Comparison of ENCODE assay signal across 8 cellular contexts in the genomic region with DNA sequence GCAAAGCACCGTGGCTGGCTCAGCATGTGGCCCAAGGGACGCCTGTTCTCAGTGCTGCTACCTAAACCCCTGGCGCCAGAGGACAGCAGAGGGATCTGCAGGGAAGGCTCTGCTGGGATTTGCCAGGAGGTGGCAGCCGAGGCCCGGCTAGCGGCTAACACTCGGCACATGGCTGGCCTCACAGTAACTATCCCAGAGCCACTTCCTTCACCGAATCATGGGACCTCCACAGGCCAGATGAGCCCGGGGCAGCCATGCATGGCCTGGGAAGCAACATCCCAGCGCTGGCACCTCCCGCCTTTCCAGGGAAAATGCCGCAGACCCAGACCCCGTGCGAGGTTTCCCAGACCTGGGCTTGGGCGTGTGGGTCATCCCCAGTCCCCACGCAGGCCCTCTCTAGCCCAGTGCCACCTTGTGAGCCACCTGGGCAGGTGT. TPM values are rescaled to one million over a fixed set of nuclear protein-coding genes. Genes with fewer than 3 reads are reported as not detected.
DNase-seq lines count a peak whose midpoint lies in the region; ATAC-seq, FAIRE-seq and TF ChIP-seq lines count a peak whose summit lies in the region.

No MANE protein-coding gene starts in this region.

- TF ChIP-seq POLR2A in GM12878 (IDR thresholded peaks at IDR 0.05; ENCODE audit: low read depth, low read length), result no peak

- no peaks in the 10 kb centered on the region for H3K36me3 ChIP-seq in GM12878 (ENCODE audit: control insufficient read depth in 2 of 2, insufficient read depth in 2 of 2, low read length in 1 of 2)
- H3K36me3 ChIP-seq in small intestine (ENCODE audit: control insufficient read depth in 2 of 2, insufficient read depth in 2 of 2, low read length in 2 of 2), result no peaks in the 10 kb centered on the region

- peak; percentile 75 for TF ChIP-seq RAD21 in GM12878 (IDR thresholded peaks at IDR 0.05; ENCODE audit: insufficient read depth, low read depth, low read length)

- H3K4me1 ChIP-seq in GM12878 (ENCODE audit: control insufficient read depth, insufficient read depth, low read length), result no peaks in the 10 kb centered on the region
- H3K4me1 ChIP-seq in small intestine (ENCODE audit: control insufficient read depth in 2 of 2, insufficient read depth in 1 of 2, low read depth in 1 of 2, low read length in 1 of 2), result no peaks in the 10 kb centered on the region

- H3K9me3 Mint-ChIP-seq in T-helper 2 cell treated with Interferon-gamma antibody and Interleukin-4, amounts not matched to agents 5 μg/mL and 100 μg/mL, for 36 hours, result peaks cover 4% of the 10 kb centered on the region

- TF ChIP-seq EP300 in GM12878 (IDR thresholded peaks at IDR 0.05; ENCODE audit: borderline replicate concordance in 1 of 2, control insufficient read depth in 1 of 2, low read depth in 2 of 2, low read length in 2 of 2), result no peak

- FAIRE-seq in GM12878 (lab: Jason Lieb, UNC) (no peak), small intestine (lab: Jason Lieb, UNC) (no peak)

- H3K27me3 Mint-ChIP-seq in T-helper 2 cell treated with Interferon-gamma antibody and Interleukin-4, amounts not matched to agents 5 μg/mL and 100 μg/mL, for 36 hours (ENCODE audit: low read depth), result no peaks in the 10 kb centered on the region

- no peaks in the 10 kb centered on the region for H4K20me1 ChIP-seq in GM12878 (ENCODE audit: control insufficient read depth, insufficient read depth)

- RAD21 ChIA-PET in GM12878 (lab: Charles Lee; ENCODE audit: unreplicated experiment), result no interaction called here

- 0 out of 2 replicates have a peak overlapping the region, but pooled peaks have one; percentile 11 for H2AFZ ChIP-seq in GM12878 (ENCODE audit: control insufficient read depth, low read depth, low read length)

- H3K4me3 ChIP-seq in GM12878, result no peak overlapping the region
- H3K4me3 ChIP-seq in small intestine (ENCODE audit: low read depth in 1 of 2, low read length in 2 of 2), result no peak overlapping the region

- WGBS in GM12878 (ENCODE audit: insufficient coverage, insufficient replicate concordance, low lambda C conversion rate, missing lambda C conversion rate), result 68% methylated on average over 12 of the region's 16 CpGs
- 35 to 44% (median 37%) methylated on average over 14 to 16 of the region's 16 CpGs for WGBS in small intestine, 3 donors

- H3K4me1 Mint-ChIP-seq in T-helper 2 cell treated with Interferon-gamma antibody and Interleukin-4, amounts not matched to agents 5 μg/mL and 100 μg/mL, for 36 hours (ENCODE audit: low read depth), result peaks cover 5% of the 10 kb centered on the region

- intact Hi-C loops in GM12878 (cut with micrococcal nuclease; ENCODE audit: unreplicated experiment), result loop anchor here (1.0 kb wide), 4 partner anchors 129 to 414 kb away; no protein-coding TSS in a partner anchor

- no peak overlapping the region for H3K9ac ChIP-seq in GM12878 (ENCODE audit: control insufficient read depth, insufficient read depth, low read length)

- peak; percentile 79 to 96 (median 91); a peak in 5 of 6 replicates for TF ChIP-seq CTCF in GM12878 (IDR thresholded peaks at IDR 0.05 in 2 of 3, conservative IDR thresholded peaks at IDR 0.05 in 1 of 3; ENCODE audit: control insufficient read depth in 2 of 3, extremely low read depth in 1 of 3, insufficient read depth in 1 of 3, low read depth in 3 of 3, low read length in 3 of 3)

- H3K27ac Mint-ChIP-seq in T-helper 2 cell treated with Interferon-gamma antibody and Interleukin-4, amounts not matched to agents 5 μg/mL and 100 μg/mL, for 36 hours, result no peak overlapping the region

- no peak overlapping the region for H3K4me2 ChIP-seq in GM12878 (ENCODE audit: control insufficient read depth, insufficient read depth)

- in situ Hi-C loops in GM12878 (cut with MboI), result loop anchor here (5.0 to 10.0 kb wide), 3 partner anchors 124 to 412 kb away; no protein-coding TSS in a partner anchor

- H3K27me3 ChIP-seq in GM12878 (replicated peaks in 1 of 2; ENCODE audit: control insufficient read depth in 2 of 2, insufficient read depth in 2 of 2, low read length in 1 of 2) (no peaks in the 10 kb centered on the region), small intestine (ENCODE audit: control insufficient read depth in 2 of 2, insufficient read depth in 2 of 2, low read length in 2 of 2) (no peaks in the 10 kb centered on the region)

- POLR2A ChIA-PET in GM12878 (lab: Charles Lee), result no interaction called here

- ATAC-seq in GM19463 (IDR thresholded peaks at IDR 0.05; ENCODE audit: unreplicated experiment) (peak; percentile 92), GM12878 (peak; percentile 99)

- H3K36me3 Mint-ChIP-seq in T-helper 2 cell treated with Interferon-gamma antibody and Interleukin-4, amounts not matched to agents 5 μg/mL and 100 μg/mL, for 36 hours (ENCODE audit: low read depth), result no peaks in the 10 kb centered on the region

- BruUV-seq in GM12878 (replicated peaks; lab: Mats Ljungman, UMichigan), result no TSS peak

- H3K9me3 ChIP-seq in GM12878 (replicated peaks; ENCODE audit: control insufficient read depth, insufficient read depth, low read length) (no peaks in the 10 kb centered on the region; the same call in 2 of the 3 replicates), small intestine (ENCODE audit: control insufficient read depth, low read depth) (no peaks in the 10 kb centered on the region)

- CTCF ChIA-PET in GM12878 (lab: Yijun Ruan, JAX), result no interaction called here

- SMC1A ChIA-PET in GM12878 (lab: Charles Lee; ENCODE audit: uncharacterized antibody, unreplicated experiment), result no interaction called here

- no peaks in the 10 kb centered on the region for H3K79me2 ChIP-seq in GM12878 (ENCODE audit: control insufficient read depth, insufficient read depth, low read length)

- DNase-seq in CMK (ENCODE audit: low read depth) (peak; percentile 68), HuH-7.5 (ENCODE audit: low spot score) (peak; percentile 90), GM12878 (ENCODE audit: low read depth, low spot score) (peak; percentile 8), hippocampal formation (lab: John Stamatoyannopoulos, UW) (peak; percentile 59 to 70), small intestine (peak; percentile 70), NCI-H2029 (lab: John Stamatoyannopoulos, UW) (no peak)
- DNase-seq in T-helper 2 cell treated with Interferon-gamma antibody and Interleukin-4, amounts not matched to agents 5 μg/mL and 100 μg/mL, for 36 hours (ENCODE audit: low spot score), result peak; percentile 63

- H3K27ac ChIP-seq in GM12878 (ENCODE audit: control insufficient read depth, insufficient read depth), result no peak overlapping the region
- H3K27ac ChIP-seq in small intestine (ENCODE audit: low read depth in 1 of 2, low read length in 1 of 2), result no peak overlapping the region

- H3K4me3 Mint-ChIP-seq in T-helper 2 cell treated with Interferon-gamma antibody and Interleukin-4, amounts not matched to agents 5 μg/mL and 100 μg/mL, for 36 hours, result no peak overlapping the region

TF ChIP-seq in GM12878, 131 proteins besides CTCF, POLR2A, EP300 and RAD21 (continues in another document):
- no peak for TF ChIP-seq POLR2AphosphoS2 (IDR thresholded peaks at IDR 0.05; ENCODE audit: low read depth, low read length)
- 0 out of 2 replicates have a peak, but pooled peaks have one; percentile 24 for TF ChIP-seq IKZF1 (conservative IDR thresholded peaks at IDR 0.05)
- TF ChIP-seq, protein P1, sequence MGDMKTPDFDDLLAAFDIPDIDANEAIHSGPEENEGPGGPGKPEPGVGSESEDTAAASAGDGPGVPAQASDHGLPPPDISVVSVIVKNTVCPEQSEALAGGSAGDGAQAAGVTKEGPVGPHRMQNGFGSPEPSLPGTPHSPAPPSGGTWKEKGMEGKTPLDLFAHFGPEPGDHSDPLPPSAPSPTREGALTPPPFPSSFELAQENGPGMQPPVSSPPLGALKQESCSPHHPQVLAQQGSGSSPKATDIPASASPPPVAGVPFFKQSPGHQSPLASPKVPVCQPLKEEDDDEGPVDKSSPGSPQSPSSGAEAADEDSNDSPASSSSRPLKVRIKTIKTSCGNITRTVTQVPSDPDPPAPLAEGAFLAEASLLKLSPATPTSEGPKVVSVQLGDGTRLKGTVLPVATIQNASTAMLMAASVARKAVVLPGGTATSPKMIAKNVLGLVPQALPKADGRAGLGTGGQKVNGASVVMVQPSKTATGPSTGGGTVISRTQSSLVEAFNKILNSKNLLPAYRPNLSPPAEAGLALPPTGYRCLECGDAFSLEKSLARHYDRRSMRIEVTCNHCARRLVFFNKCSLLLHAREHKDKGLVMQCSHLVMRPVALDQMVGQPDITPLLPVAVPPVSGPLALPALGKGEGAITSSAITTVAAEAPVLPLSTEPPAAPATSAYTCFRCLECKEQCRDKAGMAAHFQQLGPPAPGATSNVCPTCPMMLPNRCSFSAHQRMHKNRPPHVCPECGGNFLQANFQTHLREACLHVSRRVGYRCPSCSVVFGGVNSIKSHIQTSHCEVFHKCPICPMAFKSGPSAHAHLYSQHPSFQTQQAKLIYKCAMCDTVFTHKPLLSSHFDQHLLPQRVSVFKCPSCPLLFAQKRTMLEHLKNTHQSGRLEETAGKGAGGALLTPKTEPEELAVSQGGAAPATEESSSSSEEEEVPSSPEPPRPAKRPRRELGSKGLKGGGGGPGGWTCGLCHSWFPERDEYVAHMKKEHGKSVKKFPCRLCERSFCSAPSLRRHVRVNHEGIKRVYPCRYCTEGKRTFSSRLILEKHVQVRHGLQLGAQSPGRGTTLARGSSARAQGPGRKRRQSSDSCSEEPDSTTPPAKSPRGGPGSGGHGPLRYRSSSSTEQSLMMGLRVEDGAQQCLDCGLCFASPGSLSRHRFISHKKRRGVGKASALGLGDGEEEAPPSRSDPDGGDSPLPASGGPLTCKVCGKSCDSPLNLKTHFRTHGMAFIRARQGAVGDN (IDR thresholded peaks at IDR 0.05), result no peak
- no peak for TF ChIP-seq ZNF207 (IDR thresholded peaks at IDR 0.05; ENCODE audit: borderline replicate concordance)
- no peak for TF ChIP-seq STAT3 (IDR thresholded peaks at IDR 0.05; ENCODE audit: low read depth, low read length)
- no peak for TF ChIP-seq HDAC2 (IDR thresholded peaks at IDR 0.05)

RNA-seq across cellular contexts. Expression of gene DPYSL4, which starts 36.4 kb away (rescaled TPM):
- total RNA-seq in GM12878 (2013; cell fraction: nucleolus; rRNA removed), result not detected in 2 replicates
- not detected in 2 replicates for total RNA-seq in GM12878 (2014; rRNA removed)
- not detected in 2 replicates for total RNA-seq in GM12878 (2014; rRNA removed; fragmentation: Illumina TruSeq; extraction: Trizol)
- total RNA-seq in GM12878 (2021), result 0.16 and 0.21 TPM in 2 replicates
- polyA plus RNA-seq in GM12878 (2011; ENCODE audit: low read depth), result 0.46 TPM
- not detected in 2 replicates for polyA plus RNA-seq in GM12878 (2011; rRNA removed)
- not detected in 2 replicates for polyA plus RNA-seq in GM12878 (2011; cell fraction: cytosol; rRNA removed)
- polyA plus RNA-seq in GM12878 (2011; cell fraction: nucleus; rRNA removed), result not detected in 2 replicates
- 1.1 and 2.0 TPM in 2 replicates for polyA plus RNA-seq in GM12878 (2012)
- polyA plus RNA-seq in GM12878 (2014; fragmentation: Illumina TruSeq; extraction: Trizol), result not detected in 2 replicates
- not detected for polyA plus RNA-seq in GM12878 (2014; fragmentation: Nextera tagmentation; extraction: Ambion mirVana)
- 0.42 TPM in 1 of 2 replicates, not detected in the other for polyA plus RNA-seq in GM12878 (2014; rRNA removed)
- under 1 TPM in 1 of 2 experiments, not detected in 1; 0.10 TPM for polyA plus RNA-seq in GM12878 (2016; fragmentation: Nextera tagmentation; extraction: Ambion mirVana)
- not detected in 2 replicates for polyA minus RNA-seq in GM12878 (2011; rRNA and poly(A)+ RNA removed)
- not detected in 2 replicates for polyA minus RNA-seq in GM12878 (2011; cell fraction: cytosol; rRNA and poly(A)+ RNA removed)
- not detected in 2 replicates for polyA minus RNA-seq in GM12878 (2011; cell fraction: nucleus; rRNA and poly(A)+ RNA removed)
- 1 to 10 TPM in 1 of 3 donors, not detected in 2; 1.0 TPM for polyA plus RNA-seq in small intestine
